In genomic region chr7:131509087-131509486, GRCh38 we compare ENCODE assay signal across 1 cellular context.
TF ChIP-seq lines count a peak whose summit lies in the region.

No MANE protein-coding gene starts in this region.

TF ChIP-seq in H1, 55 proteins besides CTCF, POLR2A, EP300 and RAD21:
- no peak for TF ChIP-seq KDM5A (IDR thresholded peaks at IDR 0.05; ENCODE audit: low read length)
- no peak for TF ChIP-seq SIX5 (IDR thresholded peaks at IDR 0.05; ENCODE audit: low read depth, low read length)
- no peak for TF ChIP-seq SP4 (IDR thresholded peaks at IDR 0.05; ENCODE audit: low read length)
- TF ChIP-seq POLR2AphosphoS5 (IDR thresholded peaks at IDR 0.05; ENCODE audit: low read depth, low read length): 0 out of 2 replicates have a peak, but pooled peaks have one; percentile 52
